In the genomic region with DNA sequence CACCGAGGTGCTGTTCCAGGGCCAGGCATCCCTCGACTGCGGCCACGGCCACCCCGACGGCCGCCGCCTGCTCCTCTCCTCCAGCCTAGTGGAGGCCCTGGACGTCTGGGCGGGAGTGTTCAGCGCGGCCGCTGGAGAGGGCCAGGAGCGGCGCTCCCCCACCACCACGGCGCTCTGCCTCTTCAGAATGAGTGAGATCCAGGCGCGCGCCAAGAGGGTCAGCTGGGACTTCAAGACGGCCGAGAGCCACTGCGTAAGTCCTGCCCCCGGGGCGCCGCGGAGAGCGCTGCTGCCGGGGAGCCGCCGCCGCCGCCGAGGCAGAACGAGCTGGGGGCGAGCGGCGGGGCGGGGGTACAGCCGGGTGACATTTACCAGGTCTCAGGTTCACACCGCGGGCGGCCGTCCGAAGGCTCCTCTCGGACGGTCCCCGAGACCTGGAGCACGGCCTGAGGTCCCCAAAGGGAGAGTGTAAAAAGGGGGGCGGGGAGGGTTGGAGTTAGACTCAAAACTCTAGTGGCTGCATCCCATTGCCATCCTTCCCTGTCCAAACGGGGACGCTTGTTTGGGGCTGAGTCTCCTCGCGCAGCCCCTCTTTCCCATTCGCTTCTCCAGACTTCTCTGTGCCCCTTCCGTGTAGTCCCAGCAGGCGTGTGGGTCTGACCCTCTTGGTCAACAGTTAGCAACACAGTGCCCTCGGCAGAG, we compare ENCODE assay signal across 8 cellular contexts. TPM values are rescaled to one million over a fixed set of nuclear protein-coding genes. Genes with fewer than 3 reads are reported as not detected.
DNase-seq lines count a peak whose midpoint lies in the region; ATAC-seq and TF ChIP-seq lines count a peak whose summit lies in the region.

No MANE protein-coding gene starts in this region.

- H3K27ac ChIP-seq in neural progenitor cell: no peak overlapping the region

- peak overlapping the region; percentile 67 for H2AFZ ChIP-seq in neural progenitor cell (replicated peaks)

- peak overlapping the region; percentile 96 for H3K4me3 Mint-ChIP-seq in neural progenitor cell

- DNase-seq in NCI-H510A treated with DMSO at 0.1 percent for 48 hours (lab: John Stamatoyannopoulos, UW) (peak; percentile 33), NCI-H510A (lab: John Stamatoyannopoulos, UW) (no peak), fibroblast of mammary gland (ENCODE audit: low read depth) (peak; percentile 25), neural progenitor cell (ENCODE audit: low spot score) (peak; percentile 84), AG08395 (ENCODE audit: low spot score) (no peak)

- no peaks in the 10 kb centered on the region for H3K79me2 ChIP-seq in neural progenitor cell (ENCODE audit: low read depth)

- peaks cover 13% of the 10 kb centered on the region for H3K27me3 Mint-ChIP-seq in neural progenitor cell (ENCODE audit: insufficient read depth, low read depth)

- TF ChIP-seq CTCF in WI38 (IDR thresholded peaks at IDR 0.05; ENCODE audit: low read depth, low read length) (no peak), fibroblast of mammary gland (conservative IDR thresholded peaks at IDR 0.05; ENCODE audit: control insufficient read depth, insufficient read depth, low read depth, low read length) (no peak), neural progenitor cell (IDR thresholded peaks at IDR 0.05) (no peak)

- H3K9me3 ChIP-seq in neural progenitor cell (ENCODE audit: low read depth): no peaks in the 10 kb centered on the region

- H3K4me3 ChIP-seq in WI38 (ENCODE audit: low read depth, low read length) (peak overlapping the region; percentile 16; the same call in 1 of the 2 replicates), fibroblast of mammary gland (ENCODE audit: control insufficient read depth, low read depth, low read length) (no peak overlapping the region), neural progenitor cell (peak overlapping the region; percentile 79)

- H3K36me3 ChIP-seq in neural progenitor cell: no peaks in the 10 kb centered on the region

- peaks cover 42% of the 10 kb centered on the region for H3F3A ChIP-seq in neural progenitor cell (ENCODE audit: low read depth)

- peaks cover 10% of the 10 kb centered on the region for H3K4me1 ChIP-seq in neural progenitor cell

- H4K20me1 ChIP-seq in neural progenitor cell (ENCODE audit: low read depth): peaks cover 33% of the 10 kb centered on the region

- ATAC-seq in HG02885 (IDR thresholded peaks at IDR 0.05; ENCODE audit: poor library complexity, unreplicated experiment) (peak; percentile 7), GM18870 (IDR thresholded peaks at IDR 0.05; ENCODE audit: unreplicated experiment) (no peak)

- H3K9me3 Mint-ChIP-seq in neural progenitor cell: no peaks in the 10 kb centered on the region

- H3K36me3 Mint-ChIP-seq in neural progenitor cell: peaks cover 3% of the 10 kb centered on the region

- H3K9ac ChIP-seq in neural progenitor cell: no peak overlapping the region

- peak overlapping the region; percentile 50 for H3K27ac Mint-ChIP-seq in neural progenitor cell

- peak overlapping the region; percentile 87 for H3K4me2 ChIP-seq in neural progenitor cell

- peaks cover 65% of the 10 kb centered on the region for H3K4me1 Mint-ChIP-seq in neural progenitor cell

- peaks cover 85% of the 10 kb centered on the region for H3K27me3 ChIP-seq in neural progenitor cell

RNA-seq across cellular contexts. Expression of a gene that starts 1.6 kb away (rescaled TPM):
- total RNA-seq in neural progenitor cell (ENCODE audit: low replicate concordance): 13.4 and 16.7 TPM in 2 replicates

Comparison
In these comparisons a context has a peak if more than half of its experiments do, and no peak if none do; other contexts are left out.
1. DNase-seq: peak in NCI-H510A treated with DMSO at 0.1 percent for 48 hours (single experiment), fibroblast of mammary gland (single experiment) and neural progenitor cell (single experiment); none in NCI-H510A (single experiment) and AG08395 (single experiment).